ENCODE assay signal across 25 cellular contexts in genomic region chr2:174052639-174052976, GRCh38.
DNase-seq lines count a peak whose midpoint lies in the region; ATAC-seq and TF ChIP-seq lines count a peak whose summit lies in the region.
"Had no signal": no experiment of that assay in that cellular context is flagged by ENCODE, and none has a peak within 500 bp of the region (broad histone marks: within the 10 kb centered on the region; RNA-seq: fewer than 3 reads in every experiment).

No MANE protein-coding gene starts in this region.

- H3F3A ChIP-seq in GM23248 (ENCODE audit: insufficient read depth), result peaks cover 5% of the 10 kb centered on the region; the same call in 1 of the 2 replicates

- H3K9ac ChIP-seq in GM23248, result no peak overlapping the region
- no peak overlapping the region for H3K9ac ChIP-seq in trophoblast cell (ENCODE audit: low read length)
- no peak overlapping the region for H3K9ac ChIP-seq in colonic mucosa (ENCODE audit: low read depth in 2 of 2, low read length in 2 of 2)
- H3K9ac ChIP-seq: KMS-11 had no signal

- H3K9me2 ChIP-seq in GM23248 (ENCODE audit: insufficient read depth), result no peaks in the 10 kb centered on the region

- DNase-seq in GM23248 (no peak), LoVo (ENCODE audit: low spot score) (peak; percentile 27), fibroblast of villous mesenchyme (ENCODE audit: low read depth) (no peak), trophoblast cell (peak; percentile 29 to 63), colonic mucosa (no peak), COLO668 (lab: John Stamatoyannopoulos, UW; ENCODE audit: unreplicated experiment) (no peak), GM20000 (ENCODE audit: low spot score) (no peak)
- DNase-seq: activated CD4-positive, alpha-beta T cell treated with anti-CD3 and anti-CD28 coated beads for 36 hours; activated gamma-delta T cell treated with Interleukin-2 at 50 U/mL for 16 hours; activated T-cell treated with anti-CD3 and anti-CD28 coated beads, Interleukin-2, amount 50 U/mL, for 24 hours; C1 segment of cervical spinal cord; Calu3; cortex of kidney; glutamatergic neuron; naive B cell; NCI-H1694; NCI-H2171; NCI-H510A treated with DMSO at 0.1 percent for 48 hours; Peyer's patch; small intestine; stimulated activated CD4-positive, alpha-beta T cell treated with anti-CD3 and anti-CD28 coated beads, Interleukin-2, amount 100 ng/mL, for 24 hours; uterus had no signal

- no peak overlapping the region for H3K4me3 ChIP-seq in GM23248
- H3K4me3 ChIP-seq in fibroblast of villous mesenchyme (ENCODE audit: low read depth, low read length), result peak overlapping the region; percentile 24
- no peak overlapping the region for H3K4me3 ChIP-seq in trophoblast cell (ENCODE audit: low read depth, low read length)
- H3K4me3 ChIP-seq in colonic mucosa, result no peak overlapping the region
- H3K4me3 ChIP-seq: GM12878, Peyer's patch, uterus had no signal

- H4K91ac ChIP-seq in trophoblast cell (ENCODE audit: low read depth, low read length), result peak overlapping the region; percentile 60

- H3K4me1 ChIP-seq in GM23248 (ENCODE audit: insufficient read depth), result peaks cover 12% of the 10 kb centered on the region
- peaks cover 18 to 26% of the 10 kb centered on the region in 2 experiments for H3K4me1 ChIP-seq in trophoblast cell (ENCODE audit: control insufficient read depth in 1 of 2, insufficient read depth in 2 of 2, low read length in 2 of 2)
- peaks cover 7% of the 10 kb centered on the region for H3K4me1 ChIP-seq in colonic mucosa
- H3K4me1 ChIP-seq: uterus had no signal

- H3K9me3 ChIP-seq in GM23248 (ENCODE audit: low read depth), result no peaks in the 10 kb centered on the region
- no peaks in the 10 kb centered on the region for H3K9me3 ChIP-seq in trophoblast cell (ENCODE audit: insufficient read depth, low read depth, low read length)
- no peaks in the 10 kb centered on the region for H3K9me3 ChIP-seq in colonic mucosa
- H3K9me3 ChIP-seq: uterus had no signal

- no peaks in the 10 kb centered on the region for H4K20me1 ChIP-seq in GM23248 (ENCODE audit: insufficient read depth)

- no peak overlapping the region for H4K8ac ChIP-seq in trophoblast cell (ENCODE audit: low read depth, low read length)

- H3K23ac ChIP-seq in trophoblast cell (ENCODE audit: low read length), result no peak overlapping the region

- H2AK5ac ChIP-seq in trophoblast cell (ENCODE audit: low read length), result no peak overlapping the region

- H3K27ac ChIP-seq in GM23248, result no peak overlapping the region
- H3K27ac ChIP-seq in trophoblast cell (ENCODE audit: low read depth, low read length), result peak overlapping the region; percentile 63
- no peak overlapping the region for H3K27ac ChIP-seq in colonic mucosa
- H3K27ac ChIP-seq: KMS-11, Peyer's patch had no signal

- H3K27me3 ChIP-seq in GM23248 (replicated peaks; ENCODE audit: insufficient read depth), result no peaks in the 10 kb centered on the region
- H3K27me3 ChIP-seq in trophoblast cell (ENCODE audit: insufficient read depth, low read length), result no peaks in the 10 kb centered on the region
- H3K27me3 ChIP-seq in colonic mucosa, result no peaks in the 10 kb centered on the region
- H3K27me3 ChIP-seq: Peyer's patch, uterus had no signal

- H3K4ac ChIP-seq in trophoblast cell (ENCODE audit: low read depth, low read length), result no peak overlapping the region

- WGBS in GM23248 (ENCODE audit: low coverage in 1 of 2, low lambda C conversion rate in 2 of 2, missing lambda C conversion rate in 2 of 2), 2 experiments, result 83 to 86% methylated on average over 2 of the region's 2 CpGs
- WGBS in trophoblast cell (ENCODE audit: extremely low coverage, insufficient coverage, insufficient read length), result no CpG with 5 or more reads among the region's 2 CpGs

- H3K79me2 ChIP-seq in GM23248 (ENCODE audit: insufficient read depth) (no peaks in the 10 kb centered on the region), trophoblast cell (ENCODE audit: control insufficient read depth, insufficient read depth, low read length, poor library complexity) (peaks cover 2% of the 10 kb centered on the region)

- in situ Hi-C loops in GM23248 (cut with MboI), result loop anchor here (25.0 kb wide), 1 partner anchor 640 kb away; no protein-coding TSS in a partner anchor

- no peak overlapping the region for H2BK12ac ChIP-seq in trophoblast cell (ENCODE audit: low read length)

- no peak overlapping the region for H2BK120ac ChIP-seq in trophoblast cell (ENCODE audit: insufficient read depth, low read length, poor library complexity)

- H2AFZ ChIP-seq in GM23248, result peak overlapping the region; percentile 46; the same call in 1 of the 2 replicates
- H2AFZ ChIP-seq in trophoblast cell (ENCODE audit: insufficient read depth, low read length, poor library complexity), result no peak overlapping the region

- H3K4me2 ChIP-seq in GM23248 (ENCODE audit: unreplicated experiment) (no peak overlapping the region), trophoblast cell (ENCODE audit: low read length) (no peak overlapping the region)
- H3K4me2 ChIP-seq: KMS-11 had no signal

- TF ChIP-seq CTCF in fibroblast of villous mesenchyme (IDR thresholded peaks at IDR 0.05; ENCODE audit: insufficient read depth, low read depth, low read length) (no peak), colonic mucosa (IDR thresholded peaks at IDR 0.05) (no peak), GM20000 (IDR thresholded peaks at IDR 0.05; ENCODE audit: extremely low read depth, missing control alignments) (no peak)

- intact Hi-C loops in colonic mucosa (cut with DNase I), result no loop called here

- H3K36me3 ChIP-seq in GM23248 (ENCODE audit: low read depth), result no peaks in the 10 kb centered on the region
- no peaks in the 10 kb centered on the region for H3K36me3 ChIP-seq in trophoblast cell (ENCODE audit: control insufficient read depth in 1 of 2, insufficient read depth in 2 of 2, low read length in 2 of 2)
- H3K36me3 ChIP-seq in colonic mucosa, result no peaks in the 10 kb centered on the region
- H3K36me3 ChIP-seq: Peyer's patch, uterus had no signal

- no peak overlapping the region for H3K14ac ChIP-seq in trophoblast cell (ENCODE audit: low read length)

- H4K12ac ChIP-seq in trophoblast cell (ENCODE audit: low read depth, low read length), result no peak overlapping the region

- H2BK5ac ChIP-seq in trophoblast cell (ENCODE audit: low read depth, low read length, poor library complexity), result no peak overlapping the region

- no peak for ATAC-seq in GM21529 (IDR thresholded peaks at IDR 0.05; ENCODE audit: unreplicated experiment)
- ATAC-seq: activated CD4-positive, alpha-beta T cell treated with anti-CD3 and anti-CD28 coated beads for 36 hours; GM12878 had no signal

- H3K79me1 ChIP-seq in trophoblast cell (ENCODE audit: low read length), result peaks cover 19% of the 10 kb centered on the region

- no peak overlapping the region for H3K18ac ChIP-seq in trophoblast cell (ENCODE audit: low read length)

Comparison
In these comparisons a context has a peak if more than half of its experiments do, and no peak if none do; other contexts are left out.
1. DNase-seq: peak in LoVo (single experiment) and trophoblast cell (2 of 2); none in GM23248 (single experiment), fibroblast of villous mesenchyme (single experiment), colonic mucosa (single experiment), COLO668 (single experiment) and GM20000 (single experiment).